8 cellular contexts compared by ENCODE assay signal in the genomic region with DNA sequence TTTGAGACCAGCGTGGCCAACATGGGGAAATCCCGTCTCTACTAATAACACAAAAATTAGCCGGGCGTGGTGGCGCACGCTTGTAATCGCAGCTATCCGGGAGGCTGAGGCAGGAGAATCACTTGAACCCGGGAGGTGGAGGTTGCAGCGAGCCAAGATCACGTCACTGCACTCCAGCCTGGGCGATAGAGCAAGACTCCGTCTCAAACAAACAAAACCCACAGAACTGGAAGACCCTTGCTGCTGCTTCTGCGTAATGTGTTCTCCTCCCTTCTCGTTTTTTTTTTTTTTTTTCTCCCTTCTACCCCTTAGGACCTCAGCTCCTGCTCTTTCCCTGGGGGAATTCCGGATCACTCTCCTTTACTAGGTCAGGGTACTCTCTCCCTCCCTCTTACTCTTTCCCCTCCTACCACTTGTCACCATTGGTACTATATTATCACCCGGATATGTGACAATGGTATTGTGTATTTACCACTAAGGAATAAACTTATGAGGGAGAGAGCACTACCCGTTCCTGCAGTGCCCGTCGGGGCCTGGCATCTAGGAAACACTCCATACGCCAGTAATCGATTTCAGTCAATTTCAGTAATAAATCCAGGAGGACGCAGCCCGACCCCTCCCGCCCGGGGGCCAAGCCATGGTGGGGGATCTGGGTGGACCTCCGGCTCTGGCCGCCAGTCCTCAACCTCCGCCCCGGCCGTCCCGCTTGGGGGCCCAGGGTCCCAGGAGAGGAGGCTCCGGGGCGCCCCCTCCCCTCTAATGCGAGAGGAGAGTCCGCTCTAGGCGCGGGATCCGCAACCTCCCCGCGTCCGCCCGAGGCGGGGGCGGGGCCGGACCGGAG. TPM values are rescaled to one million over a fixed set of nuclear protein-coding genes. Genes with fewer than 3 reads are reported as not detected.
DNase-seq lines count a peak whose midpoint lies in the region; ATAC-seq and TF ChIP-seq lines count a peak whose summit lies in the region.

No MANE protein-coding gene starts in this region.

- H3K27me3 Mint-ChIP-seq in stimulated activated naive CD8-positive, alpha-beta T cell treated with anti-CD3 and anti-CD28 coated beads, Interleukin-15, Interleukin-2, amounts not matched to agents 100 ng/mL and 50 ng/mL, for 24 hours: no peaks in the 10 kb centered on the region

- H4K5ac ChIP-seq in mesendoderm (ENCODE audit: low read length): no peak overlapping the region

- H3K36me3 Mint-ChIP-seq in stimulated activated naive CD8-positive, alpha-beta T cell treated with anti-CD3 and anti-CD28 coated beads, Interleukin-15, Interleukin-2, amounts not matched to agents 100 ng/mL and 50 ng/mL, for 24 hours (ENCODE audit: low read depth): peaks cover under 1% of the 10 kb centered on the region

- ATAC-seq in GM21447 (IDR thresholded peaks at IDR 0.05; ENCODE audit: unreplicated experiment) (peak; percentile 34), HG03460 (IDR thresholded peaks at IDR 0.05; ENCODE audit: unreplicated experiment) (no peak)

- peaks cover 28% of the 10 kb centered on the region for H3K4me1 Mint-ChIP-seq in stimulated activated naive CD8-positive, alpha-beta T cell treated with anti-CD3 and anti-CD28 coated beads, Interleukin-15, Interleukin-2, amounts not matched to agents 100 ng/mL and 50 ng/mL, for 24 hours (ENCODE audit: low read depth)

- H3K23ac ChIP-seq in mesendoderm (ENCODE audit: low read length): no peak overlapping the region

- H3K9ac ChIP-seq in mesendoderm (ENCODE audit: low read length): peak overlapping the region; percentile 86

- H3K56ac ChIP-seq in mesendoderm (ENCODE audit: low read length): peak overlapping the region; percentile 93

- no peaks in the 10 kb centered on the region for H3K79me1 ChIP-seq in mesendoderm (ENCODE audit: low read length)

- H3K36me3 ChIP-seq in mesendoderm (ENCODE audit: control insufficient read depth, insufficient read depth, low read length): no peaks in the 10 kb centered on the region

- H2BK120ac ChIP-seq in mesendoderm (ENCODE audit: low read depth, low read length): no peak overlapping the region

- peak overlapping the region; percentile 81 for H3K18ac ChIP-seq in mesendoderm (ENCODE audit: low read length)

- TF ChIP-seq CTCF in VCaP (conservative IDR thresholded peaks at IDR 0.05): 0 out of 2 replicates have a peak, but pooled peaks have one; percentile 6

- H2BK15ac ChIP-seq in mesendoderm (replicated peaks; ENCODE audit: low read depth): no peak overlapping the region

- no peak overlapping the region for H2AK5ac ChIP-seq in mesendoderm (ENCODE audit: low read length)

- no peak overlapping the region for H4K8ac ChIP-seq in mesendoderm (ENCODE audit: low read depth, low read length)

- peak overlapping the region; percentile 93 for H3K4me3 Mint-ChIP-seq in stimulated activated naive CD8-positive, alpha-beta T cell treated with anti-CD3 and anti-CD28 coated beads, Interleukin-15, Interleukin-2, amounts not matched to agents 100 ng/mL and 50 ng/mL, for 24 hours

- no CpG with 5 or more reads among the region's 47 CpGs for WGBS in mesendoderm (ENCODE audit: extremely low coverage, insufficient coverage, low lambda C conversion rate)

- H3K4me3 ChIP-seq in mesendoderm (ENCODE audit: low read length): peak overlapping the region; percentile 90

- H3K9me3 Mint-ChIP-seq in stimulated activated naive CD8-positive, alpha-beta T cell treated with anti-CD3 and anti-CD28 coated beads, Interleukin-15, Interleukin-2, amounts not matched to agents 100 ng/mL and 50 ng/mL, for 24 hours: no peaks in the 10 kb centered on the region

- DNase-seq in G401 (ENCODE audit: low spot score) (peak; percentile 82), KBM-7 (peak; percentile 56), mesendoderm (peak; percentile 90)
- DNase-seq in effector CD8-positive, alpha-beta T cell (lab: John Stamatoyannopoulos, UW): peak; percentile 72

- H3K4me1 ChIP-seq in mesendoderm (ENCODE audit: control insufficient read depth, low read depth, low read length): no peaks in the 10 kb centered on the region

- no peak overlapping the region for H3K4ac ChIP-seq in mesendoderm (ENCODE audit: low read depth, low read length)

- peak overlapping the region; percentile 93 for H3K4me2 ChIP-seq in mesendoderm (ENCODE audit: low read length)

- H3K27me3 ChIP-seq in mesendoderm (ENCODE audit: insufficient read depth, low read length, poor library complexity): no peaks in the 10 kb centered on the region

- peaks cover 3% of the 10 kb centered on the region for H3K79me2 ChIP-seq in mesendoderm (ENCODE audit: control insufficient read depth, insufficient read depth, low read length)

- H2BK5ac ChIP-seq in mesendoderm (ENCODE audit: low read length): no peak overlapping the region

- peak overlapping the region; percentile 94 for H3K27ac Mint-ChIP-seq in stimulated activated naive CD8-positive, alpha-beta T cell treated with anti-CD3 and anti-CD28 coated beads, Interleukin-15, Interleukin-2, amounts not matched to agents 100 ng/mL and 50 ng/mL, for 24 hours

- in situ Hi-C loops in G401 (cut with HindIII; ENCODE audit: low sequenced_read_pairs): no loop called here
- in situ Hi-C loops in KBM-7 (cut with MboI; ENCODE audit: low pct_unique_long_range_greater_than_20kb, low sequenced_read_pairs): no loop called here

- peak overlapping the region; percentile 98 for H3K27ac ChIP-seq in VCaP
- peak overlapping the region; percentile 25 for H3K27ac ChIP-seq in mesendoderm (ENCODE audit: low read depth, low read length)

RNA-seq across cellular contexts. Expression of gene GARRE1, which starts 0.4 kb away (rescaled TPM):
- 15.9 and 18.5 TPM in 2 replicates for total RNA-seq in G401 (2014; rRNA removed; shearing (Covaris generic))
- polyA plus RNA-seq in mesendoderm (2013, experiment 1 of 2): 25.6 TPM
- polyA plus RNA-seq in mesendoderm (2013, experiment 2 of 2): 24.6 TPM
